Comparison of ENCODE assay signal across 32 cellular contexts in genomic region chr12:105813201-105813600, GRCh38.
"Had no signal": no experiment of that assay in that cellular context is flagged by ENCODE, and none has a peak within 500 bp of the region (broad histone marks: within the 10 kb centered on the region; RNA-seq: fewer than 3 reads in every experiment).

No MANE protein-coding gene starts in this region.

- DNase-seq: activated CD4-positive, alpha-beta memory T cell treated with anti-CD3 and anti-CD28 coated beads for 36 hours; activated CD4-positive, alpha-beta T cell treated with anti-CD3 and anti-CD28 coated beads, Interleukin-2, amount 10 ng/mL, durations not matched to agents 24 days and 14 days; activated CD4-positive, CD25-positive, alpha-beta regulatory T cell treated with anti-CD3 and anti-CD28 coated beads, Interleukin-2, amount 50 U/mL, for 72 hours; activated CD8-positive, alpha-beta memory T cell treated with anti-CD3 and anti-CD28 coated beads, Interleukin-2, amount 50 U/mL, for 4 hours; activated effector memory CD4-positive, alpha-beta T cell treated with anti-CD3 and anti-CD28 coated beads, Interleukin-2, amount 50 U/mL, for 16 hours; activated naive CD4-positive, alpha-beta T cell treated with anti-CD3 and anti-CD28 coated beads for 36 hours; activated naive CD8-positive, alpha-beta T cell treated with anti-CD3 and anti-CD28 coated beads, Interleukin-2, amount 10 ng/mL, durations not matched to agents 7 days and 5 days; activated T-cell treated with anti-CD3 and anti-CD28 coated beads, Interleukin-2, amount 50 U/mL, for 1 hour; cerebellar nuclear complex; dorsolateral prefrontal cortex; effector memory CD4-positive, alpha-beta T cell; erythroblast; head of caudate nucleus; hippocampal formation; kidney; left colon; mammary epithelial cell; naive thymus-derived CD8-positive, alpha-beta T cell; pancreas; psoas muscle; stimulated activated CD4-positive, alpha-beta T cell treated with anti-CD3 and anti-CD28 coated beads, Interleukin-15, amount 100 ng/mL, for 24 hours; stimulated activated CD4-positive, alpha-beta T cell treated with anti-CD3 and anti-CD28 coated beads, Interleukin-2, amount 100 ng/mL, for 24 hours; stimulated activated naive CD4-positive, alpha-beta T cell; SW 1271; T-helper 9 cell; tibial artery; WERI-Rb-1 had no signal

- H3K27me3 ChIP-seq: ascending aorta, cardiac muscle cell, dorsolateral prefrontal cortex, gastroesophageal sphincter, pancreas, suprapubic skin, tibial artery had no signal

- H3K9me3 ChIP-seq: ascending aorta, gastroesophageal sphincter, pancreas, psoas muscle, suprapubic skin, tibial artery had no signal

- H3K4me3 ChIP-seq: ascending aorta, cardiac muscle cell, coronary artery, dorsolateral prefrontal cortex, gastroesophageal sphincter, pancreas, psoas muscle, suprapubic skin, tibial artery had no signal

- ATAC-seq: gastroesophageal sphincter; left colon; naive thymus-derived CD8-positive, alpha-beta T cell; pancreas; psoas muscle had no signal

- H3K27ac ChIP-seq: cardiac muscle cell, coronary artery, dorsolateral prefrontal cortex, gastroesophageal sphincter, pancreas, psoas muscle, suprapubic skin, WERI-Rb-1 had no signal

- H3K36me3 ChIP-seq: ascending aorta, cardiac muscle cell, gastroesophageal sphincter, pancreas, suprapubic skin, tibial artery, WERI-Rb-1 had no signal

- H3K4me1 ChIP-seq: gastroesophageal sphincter, pancreas, psoas muscle, suprapubic skin had no signal
